ENCODE assay signal across 15 cellular contexts in genomic region chr2:201806442-201806841, GRCh38. TPM values are rescaled to one million over a fixed set of nuclear protein-coding genes. Genes with fewer than 3 reads are reported as not detected.
DNase-seq lines count a peak whose midpoint lies in the region; FAIRE-seq and TF ChIP-seq lines count a peak whose summit lies in the region.
"Had no signal": no experiment of that assay in that cellular context is flagged by ENCODE, and none has a peak within 500 bp of the region (broad histone marks: within the 10 kb centered on the region; RNA-seq: fewer than 3 reads in every experiment).

Gene CDK15 (plus strand): TSS chr2:201806537. CDS start chr2:201806665, 128 bp downstream.

- H3K4me1 ChIP-seq in mammary epithelial cell (ENCODE audit: insufficient read depth, low read length) = no peaks in the 10 kb centered on the region

- H4K20me1 ChIP-seq in mammary epithelial cell (ENCODE audit: insufficient read depth, low read length) = no peaks in the 10 kb centered on the region

- H2AFZ ChIP-seq in mammary epithelial cell (ENCODE audit: low read depth, low read length) = peak within 1 kb of the TSS; percentile 91

- DNase-seq in NCI-H748 (lab: John Stamatoyannopoulos, UW; ENCODE audit: unreplicated experiment) = peak; percentile 23
- no peak for DNase-seq in NCI-H748 treated with DMSO at 0.1 percent for 48 hours (lab: John Stamatoyannopoulos, UW)
- DNase-seq in mammary epithelial cell = no peak
- DNase-seq in left kidney (ENCODE audit: low read depth, low spot score) = peak; percentile 76
- peak; percentile 37 for DNase-seq in urothelium cell line (ENCODE audit: low spot score)
- no peak for DNase-seq in hypothalamus (lab: John Stamatoyannopoulos, UW)
- no peak for DNase-seq in NCI-H187 treated with DMSO at 0.1 percent for 48 hours (lab: John Stamatoyannopoulos, UW)
- no peak for DNase-seq in cortex of kidney (lab: John Stamatoyannopoulos, UW)
- DNase-seq: activated T-cell treated with anti-CD3 and anti-CD28 coated beads, Interleukin-2, amount 50 U/mL, for 48 hours; NCI-H187; stimulated activated CD4-positive, alpha-beta T cell treated with anti-CD3 and anti-CD28 coated beads, Interleukin-1b, Interleukin-23, amount 100 ng/mL, for 48 hours; T-helper 1 cell; upper lobe of left lung had no signal

- intact Hi-C loops in mammary epithelial cell (cut with micrococcal nuclease) = no loop called here

- peak within 1 kb of the TSS; percentile 19 for H3K4me2 ChIP-seq in mammary epithelial cell (ENCODE audit: insufficient read depth, low read depth, low read length)

- H3K9me3 ChIP-seq in mammary epithelial cell (replicated peaks; ENCODE audit: insufficient read depth, low read length) = no peaks in the 10 kb centered on the region
- H3K9me3 ChIP-seq: upper lobe of left lung had no signal

- in situ Hi-C loops in mammary epithelial cell (cut with MboI; ENCODE audit: low sequenced_read_pairs in 2 of 2) = loop anchor here in 1 of 2 donors (10.0 kb wide), 1 partner anchor 48 kb away; no protein-coding TSS in a partner anchor

- no peaks in the 10 kb centered on the region for H3K79me2 ChIP-seq in mammary epithelial cell (ENCODE audit: insufficient read depth, low read length)

- no peak for TF ChIP-seq CTCF in mammary epithelial cell (conservative IDR thresholded peaks at IDR 0.05 in 1 of 2, IDR thresholded peaks at IDR 0.05 in 1 of 2; ENCODE audit: extremely low read depth in 1 of 2, insufficient read depth in 1 of 2, low read depth in 1 of 2, low read length in 2 of 2)

- dilution Hi-C loops in mammary epithelial cell (cut with HindIII; ENCODE audit: low sequenced_read_pairs) = no loop called here

- H3K36me3 ChIP-seq in mammary epithelial cell (ENCODE audit: insufficient read depth, low read length) = no peaks in the 10 kb centered on the region
- H3K36me3 ChIP-seq: upper lobe of left lung had no signal

- CTCF ChIA-PET in mammary epithelial cell (lab: Charles Lee; ENCODE audit: low non-redundant PET) = no interaction called here

- H3K9ac ChIP-seq in mammary epithelial cell (ENCODE audit: insufficient read depth, low read length) = no peak within 1 kb of the TSS

- BruUV-seq in mammary epithelial cell (replicated peaks; lab: Mats Ljungman, UMichigan) = no TSS peak

- no peak within 1 kb of the TSS for H3K27ac ChIP-seq in mammary epithelial cell (ENCODE audit: insufficient read depth, low read depth, low read length)
- H3K27ac ChIP-seq: HL-60, upper lobe of left lung had no signal

- no peak for FAIRE-seq in urothelium cell line (lab: Jason Lieb, UNC)
- FAIRE-seq: GM12878 had no signal

- no peaks in the 10 kb centered on the region for H3K27me3 ChIP-seq in mammary epithelial cell (ENCODE audit: insufficient read depth, low read length)
- H3K27me3 ChIP-seq: upper lobe of left lung had no signal

- no peak within 1 kb of the TSS for H3K4me3 ChIP-seq in mammary epithelial cell (replicated peaks in 1 of 3; ENCODE audit: insufficient read depth in 1 of 3, low read depth in 2 of 3, low read length in 3 of 3)
- H3K4me3 ChIP-seq: GM12878, upper lobe of left lung had no signal

- 92% methylated on average over 6 of the region's 6 CpGs for WGBS in mammary epithelial cell (ENCODE audit: low coverage, missing lambda C conversion rate)

RNA-seq across cellular contexts. Expression of gene CDK15, which starts in this region (rescaled TPM):
- total RNA-seq in mammary epithelial cell = 1 to 10 TPM; 3.5 to 5.7 TPM
- polyA plus RNA-seq in mammary epithelial cell = 3.1 TPM
- 10.0 TPM for polyA minus RNA-seq in mammary epithelial cell

Comparison
In these comparisons a context has a peak if more than half of its experiments do, and no peak if none do; other contexts are left out.
1. DNase-seq: peak in NCI-H748 (single experiment), left kidney (single experiment) and urothelium cell line (single experiment); none in NCI-H748 treated with DMSO at 0.1 percent for 48 hours (single experiment), mammary epithelial cell (single experiment), hypothalamus (0 of 51), NCI-H187 treated with DMSO at 0.1 percent for 48 hours (single experiment) and cortex of kidney (single experiment).